In genomic region chr1:46274224-46275029, GRCh38 we compare ENCODE assay signal across 23 cellular contexts. TPM values are rescaled to one million over a fixed set of nuclear protein-coding genes. Genes with fewer than 3 reads are reported as not detected.
A peak's percentile ranks its signal among the peaks of the same experiment; 100 is the strongest.
DNase-seq lines count a peak whose midpoint lies in the region; ATAC-seq, FAIRE-seq and TF ChIP-seq lines count a peak whose summit lies in the region.
"Had no signal": no experiment of that assay in that cellular context is flagged by ENCODE, and none has a peak within 500 bp of the region (broad histone marks: within the 10 kb centered on the region; RNA-seq: fewer than 3 reads in every experiment).

No MANE protein-coding gene starts in this region.

- no peak for TF ChIP-seq RAD21 in HepG2 (CRISPR knock-in tag; IDR thresholded peaks at IDR 0.05)
- TF ChIP-seq RAD21 in IMR-90 (IDR thresholded peaks at IDR 0.05; ENCODE audit: low read length): no peak

- H3K14ac ChIP-seq in IMR-90 (replicated peaks; ENCODE audit: low read depth, low read length): no peak overlapping the region

- H2AK9ac ChIP-seq in IMR-90 (replicated peaks; ENCODE audit: low read depth, low read length, poor library complexity): no peak overlapping the region

- H3K4me1 ChIP-seq in HepG2 (ENCODE audit: insufficient read depth, low read length) (peaks cover 1% of the 10 kb centered on the region; the same call in 1 of the 2 replicates), right lobe of liver (no peaks in the 10 kb centered on the region), IMR-90 (ENCODE audit: control insufficient read depth, insufficient read depth, low read length) (no peaks in the 10 kb centered on the region)
- H3K4me1 ChIP-seq: testis, vagina had no signal

- no peak overlapping the region for H4K91ac ChIP-seq in IMR-90 (ENCODE audit: insufficient read depth, low read depth, low read length)

- BruUV-seq in HepG2 (replicated peaks; lab: Mats Ljungman, UMichigan) (no TSS peak), IMR-90 (replicated peaks; lab: Mats Ljungman, UMichigan) (no TSS peak)

- no peak overlapping the region for H2AK5ac ChIP-seq in IMR-90 (ENCODE audit: low read depth, low read length)

- H3K79me1 ChIP-seq in IMR-90 (ENCODE audit: low read depth in 1 of 2, low read length in 2 of 2): 0 out of 4 replicates have a peak, but pooled peaks cover 0 to 3% of the 10 kb centered on the region in 2 experiments

- TF ChIP-seq CTCF in HepG2 (CRISPR knock-in tag; IDR thresholded peaks at IDR 0.05) (no peak), right lobe of liver (IDR thresholded peaks at IDR 0.05) (no peak), IMR-90 (conservative IDR thresholded peaks at IDR 0.05; ENCODE audit: low read depth, low read length) (no peak), endothelial cell (IDR thresholded peaks at IDR 0.05; ENCODE audit: unreplicated experiment) (no peak), type B pancreatic cell (conservative IDR thresholded peaks at IDR 0.05) (peak; percentile 49)

- 95% methylated on average over 5 of the region's 6 CpGs for WGBS in HepG2 (ENCODE audit: low lambda C conversion rate)
- 92% methylated on average over 4 of the region's 6 CpGs for WGBS in right lobe of liver (ENCODE audit: insufficient coverage, low coverage, low lambda C conversion rate, missing lambda C conversion rate)
- WGBS in IMR-90 (ENCODE audit: extremely low coverage in 2 of 2, insufficient read length in 1 of 2), 2 experiments: no CpG with 5 or more reads among the region's 6 CpGs

- no peak overlapping the region for H4K5ac ChIP-seq in IMR-90 (ENCODE audit: low read depth, low read length)

- no peak overlapping the region for H2BK15ac ChIP-seq in IMR-90 (ENCODE audit: low read depth, low read length)

- FAIRE-seq in HepG2 (lab: Jason Lieb, UNC): no peak
- FAIRE-seq: D721Med, small intestine had no signal

- H3K23ac ChIP-seq in IMR-90 (ENCODE audit: low read depth, low read length): no peak overlapping the region

- H3K9me3 ChIP-seq in HepG2 (ENCODE audit: low read length): no peaks in the 10 kb centered on the region
- H3K9me3 ChIP-seq in right lobe of liver: no peaks in the 10 kb centered on the region
- no peaks in the 10 kb centered on the region for H3K9me3 ChIP-seq in IMR-90 (ENCODE audit: control insufficient read depth, insufficient read depth, low read length)
- H3K9me3 ChIP-seq: testis, vagina had no signal

- no peak overlapping the region for H3K4me2 ChIP-seq in HepG2 (ENCODE audit: low read depth, low read length)
- H3K4me2 ChIP-seq in IMR-90 (ENCODE audit: low read depth, low read length): no peak overlapping the region
- H3K4me2 ChIP-seq: GM23338 had no signal

- no peak overlapping the region for H2BK5ac ChIP-seq in IMR-90 (ENCODE audit: low read depth, low read length, poor library complexity, severe bottlenecking)

- H3K27me3 ChIP-seq in HepG2 (ENCODE audit: control insufficient read depth in 1 of 2, insufficient read depth in 2 of 2, low read length in 2 of 2) (no peaks in the 10 kb centered on the region), right lobe of liver (no peaks in the 10 kb centered on the region), IMR-90 (ENCODE audit: control insufficient read depth, insufficient read depth, low read length) (no peaks in the 10 kb centered on the region)
- H3K27me3 ChIP-seq: testis, vagina had no signal

- no peaks in the 10 kb centered on the region for H4K20me1 ChIP-seq in HepG2 (ENCODE audit: insufficient read depth, low read length)
- H4K20me1 ChIP-seq in IMR-90 (ENCODE audit: insufficient read depth, low read length): no peaks in the 10 kb centered on the region

- H4K8ac ChIP-seq in IMR-90 (ENCODE audit: low read depth in 2 of 2, low read length in 2 of 2): no peak overlapping the region

- peaks cover 3% of the 10 kb centered on the region; the same call in 1 of the 2 replicates for H3K9me1 ChIP-seq in IMR-90 (ENCODE audit: insufficient read depth, low read length)

- H3K36me3 ChIP-seq in HepG2 (replicated peaks in 1 of 2; ENCODE audit: control insufficient read depth in 1 of 2, insufficient read depth in 2 of 2, low read length in 2 of 2) (peaks cover 27 to 92% of the 10 kb centered on the region in 2 experiments), right lobe of liver (no peaks in the 10 kb centered on the region), IMR-90 (ENCODE audit: control insufficient read depth, insufficient read depth, low read length) (peaks cover 25% of the 10 kb centered on the region)

- H2AFZ ChIP-seq in HepG2 (ENCODE audit: low read length) (no peak overlapping the region), IMR-90 (replicated peaks; ENCODE audit: low read length, poor library complexity) (no peak overlapping the region)
- H2AFZ ChIP-seq: GM23338 had no signal

- peaks cover 2% of the 10 kb centered on the region for H3K27me3 Mint-ChIP-seq in endothelial cell (ENCODE audit: unreplicated experiment)
- no peaks in the 10 kb centered on the region for H3K27me3 Mint-ChIP-seq in type B pancreatic cell
- H3K27me3 Mint-ChIP-seq: activated naive CD8-positive, alpha-beta T cell treated with anti-CD3 and anti-CD28 coated beads for 36 hours had no signal

- dilution Hi-C loops in IMR-90 (cut with HindIII; ENCODE audit: low sequenced_read_pairs, unreplicated experiment): no loop called here

- H3K9ac ChIP-seq in HepG2 (ENCODE audit: insufficient read depth, low read depth, low read length) (no peak overlapping the region), IMR-90 (ENCODE audit: low read depth, low read length) (no peak overlapping the region)

- H3K27ac ChIP-seq in HepG2 (ENCODE audit: extremely low read length, insufficient read depth, low read length) (no peak overlapping the region), right lobe of liver (no peak overlapping the region), IMR-90 (ENCODE audit: insufficient read depth, low read length) (no peak overlapping the region)
- H3K27ac ChIP-seq: testis, vagina, WERI-Rb-1 had no signal

- H3K27ac Mint-ChIP-seq in endothelial cell (ENCODE audit: unreplicated experiment) (no peak overlapping the region), type B pancreatic cell (no peak overlapping the region)
- H3K27ac Mint-ChIP-seq: activated naive CD8-positive, alpha-beta T cell treated with anti-CD3 and anti-CD28 coated beads for 36 hours; GM23338; stimulated activated effector memory CD8-positive, alpha-beta T cell treated with anti-CD3 and anti-CD28 coated beads, Interleukin-12 subunit alpha, Interleukin-12 subunit beta, amount 100 ng/mL, for 72 hours had no signal

- H3K4me1 Mint-ChIP-seq in endothelial cell (ENCODE audit: unreplicated experiment) (no peaks in the 10 kb centered on the region), type B pancreatic cell (ENCODE audit: unreplicated experiment) (no peaks in the 10 kb centered on the region)
- H3K4me1 Mint-ChIP-seq: activated naive CD8-positive, alpha-beta T cell treated with anti-CD3 and anti-CD28 coated beads for 36 hours; GM23338; stimulated activated effector memory CD8-positive, alpha-beta T cell treated with anti-CD3 and anti-CD28 coated beads, Interleukin-12 subunit alpha, Interleukin-12 subunit beta, amount 100 ng/mL, for 72 hours had no signal

- ATAC-seq in HepG2 (no peak), right lobe of liver (no peak), IMR-90 (ENCODE audit: low read depth) (peak; percentile 51), HG02678 (IDR thresholded peaks at IDR 0.05; ENCODE audit: unreplicated experiment) (no peak)
- ATAC-seq: stimulated activated effector memory CD8-positive, alpha-beta T cell treated with anti-CD3 and anti-CD28 coated beads, Interleukin-12 subunit alpha, Interleukin-12 subunit beta, amount 100 ng/mL, for 72 hours had no signal

- H3K36me3 Mint-ChIP-seq in endothelial cell (ENCODE audit: low read depth, unreplicated experiment): peaks cover 16% of the 10 kb centered on the region
- H3K36me3 Mint-ChIP-seq in type B pancreatic cell: peaks cover 36% of the 10 kb centered on the region

- H3K4me3 Mint-ChIP-seq in endothelial cell (ENCODE audit: unreplicated experiment) (peak overlapping the region; percentile 33), type B pancreatic cell (no peak overlapping the region)
- H3K4me3 Mint-ChIP-seq: activated naive CD8-positive, alpha-beta T cell treated with anti-CD3 and anti-CD28 coated beads for 36 hours; GM23338; stimulated activated effector memory CD8-positive, alpha-beta T cell treated with anti-CD3 and anti-CD28 coated beads, Interleukin-12 subunit alpha, Interleukin-12 subunit beta, amount 100 ng/mL, for 72 hours; T-helper 2 cell treated with Interferon-gamma antibody and Interleukin-4, amounts not matched to agents 5 μg/mL and 100 μg/mL, for 36 hours had no signal

- no peak for DNase-seq in HepG2 (ENCODE audit: low spot score)
- no peak for DNase-seq in right lobe of liver
- DNase-seq in IMR-90: no peak
- DNase-seq in endothelial cell (ENCODE audit: low spot score): no peak
- no peak for DNase-seq in type B pancreatic cell (ENCODE audit: extremely low spot score, unreplicated experiment)
- DNase-seq in OCI-M2 (lab: John Stamatoyannopoulos, UW; ENCODE audit: unreplicated experiment): no peak
- DNase-seq in MV-4-11 (lab: John Stamatoyannopoulos, UW): no peak
- DNase-seq: activated naive CD8-positive, alpha-beta T cell treated with anti-CD3 and anti-CD28 coated beads for 36 hours; C1 segment of cervical spinal cord; mesenchymal stem cell; NCI-H1694 treated with DMSO at 0.1 percent for 48 hours; NCI-H226; nucleus accumbens; small intestine; stimulated activated CD4-positive, alpha-beta T cell treated with anti-CD3 and anti-CD28 coated beads, Interleukin-1b, Interleukin-23, amount 100 ng/mL, for 48 hours; testis; WERI-Rb-1 had no signal

- H2BK120ac ChIP-seq in IMR-90 (ENCODE audit: low read depth, low read length): no peak overlapping the region

- TF ChIP-seq EP300 in HepG2 (IDR thresholded peaks at IDR 0.05; ENCODE audit: low read depth in 2 of 2, low read length in 2 of 2) (no peak), HepG2 (CRISPR knock-in tag; IDR thresholded peaks at IDR 0.05; ENCODE audit: borderline replicate concordance) (no peak)

- H3K56ac ChIP-seq in IMR-90 (ENCODE audit: extremely low read depth, insufficient read depth, low read length): no peak overlapping the region

- no peaks in the 10 kb centered on the region for H3K79me2 ChIP-seq in HepG2 (ENCODE audit: insufficient read depth, low read length)

- POLR2A ChIA-PET in HepG2 (lab: Yijun Ruan, JAX) (interaction anchor here (2.0 kb wide), 1 partner anchor 29 kb away, joined by 5 read pairs; the partner anchor contains the start of genes LRRC41 and UQCRH), IMR-90 (lab: Charles Lee; ENCODE audit: unreplicated experiment) (interaction anchor here (0.5 kb wide), 1 partner anchor 27 kb away, joined by 6 read pairs; the partner anchor contains the start of gene RAD54L)

- peak in 1 of 2 experiments; percentile 18; a peak in 1 of 4 replicates for TF ChIP-seq POLR2A in HepG2 (IDR thresholded peaks at IDR 0.05; ENCODE audit: insufficient read depth in 1 of 2, low read depth in 2 of 2, low read length in 2 of 2)
- no peak for TF ChIP-seq POLR2A in right lobe of liver (IDR thresholded peaks at IDR 0.05)
- TF ChIP-seq POLR2A in IMR-90 (IDR thresholded peaks at IDR 0.05; ENCODE audit: low read depth, low read length): no peak

- intact Hi-C loops in HepG2 (cut with micrococcal nuclease; ENCODE audit: unreplicated experiment) (no loop called here), right lobe of liver (cut with DNase I) (no loop called here), IMR-90 (cut with micrococcal nuclease) (no loop called here)

- H3K4me3 ChIP-seq in HepG2 (replicated peaks in 1 of 3; ENCODE audit: insufficient read depth in 1 of 3, low read depth in 2 of 3, low read length in 3 of 3): no peak overlapping the region
- H3K4me3 ChIP-seq in right lobe of liver: no peak overlapping the region
- H3K4me3 ChIP-seq in IMR-90 (ENCODE audit: insufficient read depth, low read depth, low read length): no peak overlapping the region
- H3K4me3 ChIP-seq: GM23338, testis, vagina had no signal

- H3K18ac ChIP-seq in IMR-90 (ENCODE audit: low read depth, low read length): no peak overlapping the region

- no peak overlapping the region for H3K4ac ChIP-seq in IMR-90 (ENCODE audit: low read depth, low read length)

- no peak overlapping the region for H2BK20ac ChIP-seq in IMR-90 (ENCODE audit: low read depth, low read length)

- H3K9me3 Mint-ChIP-seq in endothelial cell (ENCODE audit: unreplicated experiment): no peaks in the 10 kb centered on the region
- H3K9me3 Mint-ChIP-seq in type B pancreatic cell: no peaks in the 10 kb centered on the region
- H3K9me3 Mint-ChIP-seq: activated naive CD8-positive, alpha-beta T cell treated with anti-CD3 and anti-CD28 coated beads for 36 hours; GM23338; stimulated activated effector memory CD8-positive, alpha-beta T cell treated with anti-CD3 and anti-CD28 coated beads, Interleukin-12 subunit alpha, Interleukin-12 subunit beta, amount 100 ng/mL, for 72 hours; T-helper 2 cell treated with Interferon-gamma antibody and Interleukin-4, amounts not matched to agents 5 μg/mL and 100 μg/mL, for 36 hours had no signal

- in situ Hi-C loops in HepG2 (cut with HindIII; ENCODE audit: extremely low pct_ligation_motif_present, low pct_unique_long_range_greater_than_20kb): no loop called here
- in situ Hi-C loops in IMR-90 (cut with MboI; ENCODE audit: low sequenced_read_pairs): no loop called here

- CTCF ChIA-PET in HepG2 (lab: Yijun Ruan, JAX; ENCODE audit: low intra/inter-chr PET ratio, low total read pairs): no interaction called here
- CTCF ChIA-PET in IMR-90 (lab: Yijun Ruan, JAX): interaction anchor here (0.6 kb wide), 2 partner anchors 30 to 728 kb away, joined by 6 to 11 read pairs; no protein-coding TSS in a partner anchor

RNA-seq across cellular contexts. Expression of gene RAD54L, which starts 26.9 kb away (rescaled TPM):
- total RNA-seq in HepG2 (2016; rRNA removed; fragmentation: Illumina TruSeq; extraction: Trizol): 30.0 and 30.1 TPM in 2 replicates
- 6.0 and 6.4 TPM in 2 replicates for total RNA-seq in HepG2 (2016; cell fraction: cytosol; rRNA removed; fragmentation: Illumina TruSeq; extraction: Trizol; ENCODE audit: low read depth)
- 25.4 and 26.8 TPM in 2 replicates for total RNA-seq in HepG2 (2016; cell fraction: insoluble cytoplasmic fraction; rRNA removed; fragmentation: Illumina TruSeq; extraction: Trizol)
- total RNA-seq in HepG2 (2016; cell fraction: membrane; rRNA removed; fragmentation: Illumina TruSeq; extraction: Trizol): 16.3 and 17.5 TPM in 2 replicates
- 30.2 and 34.5 TPM in 2 replicates for total RNA-seq in HepG2 (2016; cell fraction: nucleus; rRNA removed; fragmentation: Illumina TruSeq; extraction: Trizol)
- 8.1 and 10.2 TPM in 2 replicates for polyA plus RNA-seq in HepG2 (2011; rRNA removed)
- polyA plus RNA-seq in HepG2 (2011; cell fraction: cytosol; rRNA removed): 3.9 and 7.1 TPM in 2 replicates
- polyA plus RNA-seq in HepG2 (2011; cell fraction: nucleus; rRNA removed): 30.4 and 45.7 TPM in 2 replicates
- 4.8 and 8.9 TPM in 2 replicates for polyA plus RNA-seq in HepG2 (2012)
- 3.8 TPM in 2 replicates for polyA plus RNA-seq in HepG2 (2016; cell fraction: cytosol; fragmentation: Illumina TruSeq; extraction: Trizol; ENCODE audit: low read depth)
- 26.5 and 31.7 TPM in 2 replicates for polyA plus RNA-seq in HepG2 (2016; cell fraction: insoluble cytoplasmic fraction; fragmentation: Illumina TruSeq; extraction: Trizol; ENCODE audit: low read depth)
- 6.5 and 9.4 TPM in 2 replicates for polyA plus RNA-seq in HepG2 (2016; cell fraction: membrane; fragmentation: Illumina TruSeq; extraction: Trizol; ENCODE audit: low read depth)
- polyA plus RNA-seq in HepG2 (2016; cell fraction: nucleus; fragmentation: Illumina TruSeq; extraction: Trizol; ENCODE audit: insufficient read depth, low read depth): 84.2 and 90.7 TPM in 2 replicates
- 10.8 and 28.0 TPM in 2 replicates for polyA minus RNA-seq in HepG2 (2011; rRNA and poly(A)+ RNA removed; ENCODE audit: low replicate concordance)
- 5.3 and 6.1 TPM in 2 replicates for polyA minus RNA-seq in HepG2 (2011; cell fraction: cytosol; rRNA and poly(A)+ RNA removed)
- 8.3 and 15.1 TPM in 2 replicates for polyA minus RNA-seq in HepG2 (2011; cell fraction: nucleus; rRNA and poly(A)+ RNA removed)
- total RNA-seq in right lobe of liver: 1 to 10 TPM in 1 of 6 experiments, under 1 TPM in 5; 0.27 to 2.5 (median 0.70) TPM
- total RNA-seq in IMR-90 (2012; rRNA removed): 4.7 and 4.8 TPM in 2 replicates
- polyA plus RNA-seq in IMR-90 (2012; rRNA removed): 10.6 and 10.7 TPM in 2 replicates
- 4.1 and 9.9 TPM in 2 replicates for polyA plus RNA-seq in IMR-90 (2012; cell fraction: cytosol; rRNA removed)
- polyA plus RNA-seq in IMR-90 (2012; cell fraction: nucleus; rRNA removed; ENCODE audit: low replicate concordance): 20.5 and 33.8 TPM in 2 replicates
- 9.3 TPM for total RNA-seq in endothelial cell (ENCODE audit: unreplicated experiment)
- 9.6 and 22.9 TPM in 2 replicates for total RNA-seq in type B pancreatic cell (ENCODE audit: low replicate concordance)

RNA-seq across cellular contexts. Expression of gene LRRC41, which starts 29.0 kb away (rescaled TPM):
- total RNA-seq in HepG2 (2016; rRNA removed; fragmentation: Illumina TruSeq; extraction: Trizol) (51.9 and 53.6 TPM in 2 replicates), right lobe of liver (10 to 100 TPM; 24.4 to 37.0 (median 29.0) TPM), IMR-90 (2012; rRNA removed) (62.5 and 67.6 TPM in 2 replicates), endothelial cell (ENCODE audit: unreplicated experiment) (73.5 TPM), type B pancreatic cell (ENCODE audit: low replicate concordance) (85.6 and 89.9 TPM in 2 replicates)
- 8.7 and 10.1 TPM in 2 replicates for total RNA-seq in HepG2 (2016; cell fraction: cytosol; rRNA removed; fragmentation: Illumina TruSeq; extraction: Trizol; ENCODE audit: low read depth)
- 44.9 and 54.0 TPM in 2 replicates for total RNA-seq in HepG2 (2016; cell fraction: insoluble cytoplasmic fraction; rRNA removed; fragmentation: Illumina TruSeq; extraction: Trizol)
- total RNA-seq in HepG2 (2016; cell fraction: membrane; rRNA removed; fragmentation: Illumina TruSeq; extraction: Trizol): 22.7 and 23.9 TPM in 2 replicates
- 37.9 and 43.3 TPM in 2 replicates for total RNA-seq in HepG2 (2016; cell fraction: nucleus; rRNA removed; fragmentation: Illumina TruSeq; extraction: Trizol)
- polyA plus RNA-seq in HepG2 (2011; rRNA removed) (48.1 and 64.1 TPM in 2 replicates), IMR-90 (2012; rRNA removed) (81.1 and 83.2 TPM in 2 replicates)
- 44.5 and 50.8 TPM in 2 replicates for polyA plus RNA-seq in HepG2 (2011; cell fraction: cytosol; rRNA removed)
- polyA plus RNA-seq in HepG2 (2011; cell fraction: nucleus; rRNA removed): 63.0 and 69.0 TPM in 2 replicates
- 28.1 and 28.9 TPM in 2 replicates for polyA plus RNA-seq in HepG2 (2012)
- polyA plus RNA-seq in HepG2 (2016; cell fraction: cytosol; fragmentation: Illumina TruSeq; extraction: Trizol; ENCODE audit: low read depth): 5.9 and 6.3 TPM in 2 replicates
- 40.8 and 53.0 TPM in 2 replicates for polyA plus RNA-seq in HepG2 (2016; cell fraction: insoluble cytoplasmic fraction; fragmentation: Illumina TruSeq; extraction: Trizol; ENCODE audit: low read depth)
- polyA plus RNA-seq in HepG2 (2016; cell fraction: membrane; fragmentation: Illumina TruSeq; extraction: Trizol; ENCODE audit: low read depth): 13.1 and 15.2 TPM in 2 replicates
- 60.2 and 64.7 TPM in 2 replicates for polyA plus RNA-seq in HepG2 (2016; cell fraction: nucleus; fragmentation: Illumina TruSeq; extraction: Trizol; ENCODE audit: insufficient read depth, low read depth)
- 54.6 and 133 TPM in 2 replicates for polyA minus RNA-seq in HepG2 (2011; rRNA and poly(A)+ RNA removed; ENCODE audit: low replicate concordance)
- polyA minus RNA-seq in HepG2 (2011; cell fraction: cytosol; rRNA and poly(A)+ RNA removed): 44.0 and 45.3 TPM in 2 replicates
- 36.3 and 42.6 TPM in 2 replicates for polyA minus RNA-seq in HepG2 (2011; cell fraction: nucleus; rRNA and poly(A)+ RNA removed)
- polyA plus RNA-seq in IMR-90 (2012; cell fraction: cytosol; rRNA removed): 53.0 and 85.3 TPM in 2 replicates
- 102 and 130 TPM in 2 replicates for polyA plus RNA-seq in IMR-90 (2012; cell fraction: nucleus; rRNA removed; ENCODE audit: low replicate concordance)

RNA-seq across cellular contexts. Expression of gene UQCRH, which starts 29.1 kb away (rescaled TPM):
- 556 and 776 TPM in 2 replicates for total RNA-seq in HepG2 (2016; rRNA removed; fragmentation: Illumina TruSeq; extraction: Trizol)
- 326 and 342 TPM in 2 replicates for total RNA-seq in HepG2 (2016; cell fraction: cytosol; rRNA removed; fragmentation: Illumina TruSeq; extraction: Trizol; ENCODE audit: low read depth)
- 557 and 814 TPM in 2 replicates for total RNA-seq in HepG2 (2016; cell fraction: insoluble cytoplasmic fraction; rRNA removed; fragmentation: Illumina TruSeq; extraction: Trizol)
- 684 and 739 TPM in 2 replicates for total RNA-seq in HepG2 (2016; cell fraction: membrane; rRNA removed; fragmentation: Illumina TruSeq; extraction: Trizol)
- total RNA-seq in HepG2 (2016; cell fraction: nucleus; rRNA removed; fragmentation: Illumina TruSeq; extraction: Trizol): 202 and 207 TPM in 2 replicates
- 389 and 548 TPM in 2 replicates for polyA plus RNA-seq in HepG2 (2011; rRNA removed)
- 498 and 858 TPM in 2 replicates for polyA plus RNA-seq in HepG2 (2011; cell fraction: cytosol; rRNA removed)
- polyA plus RNA-seq in HepG2 (2011; cell fraction: nucleus; rRNA removed): 97.1 and 129 TPM in 2 replicates
- 542 and 600 TPM in 2 replicates for polyA plus RNA-seq in HepG2 (2012)
- polyA plus RNA-seq in HepG2 (2016; cell fraction: cytosol; fragmentation: Illumina TruSeq; extraction: Trizol; ENCODE audit: low read depth): 372 and 389 TPM in 2 replicates
- polyA plus RNA-seq in HepG2 (2016; cell fraction: insoluble cytoplasmic fraction; fragmentation: Illumina TruSeq; extraction: Trizol; ENCODE audit: low read depth): 673 and 752 TPM in 2 replicates
- polyA plus RNA-seq in HepG2 (2016; cell fraction: membrane; fragmentation: Illumina TruSeq; extraction: Trizol; ENCODE audit: low read depth): 615 and 634 TPM in 2 replicates
- 308 and 323 TPM in 2 replicates for polyA plus RNA-seq in HepG2 (2016; cell fraction: nucleus; fragmentation: Illumina TruSeq; extraction: Trizol; ENCODE audit: insufficient read depth, low read depth)
- polyA minus RNA-seq in HepG2 (2011; rRNA and poly(A)+ RNA removed; ENCODE audit: low replicate concordance): 40.3 and 86.2 TPM in 2 replicates
- polyA minus RNA-seq in HepG2 (2011; cell fraction: cytosol; rRNA and poly(A)+ RNA removed): 75.1 and 87.3 TPM in 2 replicates
- 50.6 and 82.3 TPM in 2 replicates for polyA minus RNA-seq in HepG2 (2011; cell fraction: nucleus; rRNA and poly(A)+ RNA removed)
- total RNA-seq in right lobe of liver: 100 to 1,000 TPM in 2 of 6 experiments, 10 to 100 TPM in 4; 71.6 to 244 (median 90.4) TPM
- total RNA-seq in IMR-90 (2012; rRNA removed): 347 and 738 TPM in 2 replicates
- 535 and 736 TPM in 2 replicates for polyA plus RNA-seq in IMR-90 (2012; rRNA removed)
- polyA plus RNA-seq in IMR-90 (2012; cell fraction: cytosol; rRNA removed): 166 and 447 TPM in 2 replicates
- polyA plus RNA-seq in IMR-90 (2012; cell fraction: nucleus; rRNA removed; ENCODE audit: low replicate concordance): 31.1 and 246 TPM in 2 replicates
- total RNA-seq in endothelial cell (ENCODE audit: unreplicated experiment): 317 TPM
- 335 and 403 TPM in 2 replicates for total RNA-seq in type B pancreatic cell (ENCODE audit: low replicate concordance)
